In genomic region chr5:96226941-96227552, GRCh38 we compare ENCODE assay signal across 13 cellular contexts.
DNase-seq lines count a peak whose midpoint lies in the region; ATAC-seq, FAIRE-seq and TF ChIP-seq lines count a peak whose summit lies in the region.
"Had no signal": no experiment of that assay in that cellular context is flagged by ENCODE, and none has a peak within 500 bp of the region (broad histone marks: within the 10 kb centered on the region; RNA-seq: fewer than 3 reads in every experiment).

No MANE protein-coding gene starts in this region.

- TF ChIP-seq CTCF in Caco-2 (IDR thresholded peaks at IDR 0.05; ENCODE audit: insufficient read depth in 1 of 2, low read depth in 1 of 2, low read length in 1 of 2, severe bottlenecking in 1 of 2, unreplicated experiment in 1 of 2) = no peak
- no peak for TF ChIP-seq CTCF in fibroblast of villous mesenchyme (IDR thresholded peaks at IDR 0.05; ENCODE audit: insufficient read depth, low read depth, low read length)
- no peak for TF ChIP-seq CTCF in kidney (IDR thresholded peaks at IDR 0.05; ENCODE audit: borderline replicate concordance, extremely low read depth, insufficient read depth)

- no peaks in the 10 kb centered on the region for H3K36me3 Mint-ChIP-seq in Caco-2 (ENCODE audit: insufficient read depth, unreplicated experiment)

- intact Hi-C loops in Caco-2 (cut with micrococcal nuclease; ENCODE audit: unreplicated experiment) = no loop called here
- intact Hi-C loops in kidney (cut with DNase I) = no loop called here

- no peak for ATAC-seq in GM18867 (IDR thresholded peaks at IDR 0.05; ENCODE audit: unreplicated experiment)
- ATAC-seq: activated T-helper 17 cell treated with anti-CD3 and anti-CD28 coated beads, Interleukin-2, amount 50 U/mL, for 72 hours had no signal

- H3K27me3 Mint-ChIP-seq in Caco-2 (ENCODE audit: insufficient read depth, unreplicated experiment) = no peaks in the 10 kb centered on the region

- H3K4me1 ChIP-seq in Caco-2 (peaks cover 9% of the 10 kb centered on the region; the same call in 1 of the 2 replicates), kidney (ENCODE audit: control insufficient read depth in 1 of 2, insufficient read depth in 1 of 2, low read depth in 1 of 2, low read length in 2 of 2) (no peaks in the 10 kb centered on the region)

- peak overlapping the region; percentile 97 for H3K27ac ChIP-seq in SK-N-MC
- no peak overlapping the region for H3K27ac ChIP-seq in kidney (ENCODE audit: low read depth in 2 of 2, low read length in 2 of 2)

- H3K27ac Mint-ChIP-seq in Caco-2 (ENCODE audit: unreplicated experiment) = peak overlapping the region; percentile 30
- H3K27ac Mint-ChIP-seq: T-helper 1 cell treated with Interleukin-12 subunit alpha and Interleukin-12 subunit beta and Interleukin-4 antibody, amounts not matched to agents 30 μg/mL and 1 μg/mL, for 36 hours had no signal

- FAIRE-seq in kidney (lab: Jason Lieb, UNC) = no peak
- FAIRE-seq: GM19239 had no signal

- H3K4me3 Mint-ChIP-seq in Caco-2 (ENCODE audit: unreplicated experiment) = no peak overlapping the region
- H3K4me3 Mint-ChIP-seq: T-helper 1 cell treated with Interleukin-12 subunit alpha and Interleukin-12 subunit beta and Interleukin-4 antibody, amounts not matched to agents 30 μg/mL and 1 μg/mL, for 36 hours had no signal

- CTCF ChIA-PET in Caco-2 (lab: Charles Lee) = no interaction called here

- H3K9ac ChIP-seq in SK-N-MC (ENCODE audit: insufficient read length) (peak overlapping the region; percentile 66), kidney (ENCODE audit: low read length in 2 of 2) (no peak overlapping the region)

- H3K9me3 ChIP-seq in Caco-2 (peaks cover 6% of the 10 kb centered on the region; the same call in 1 of the 2 replicates), SK-N-MC (ENCODE audit: low read depth, low read length) (no peaks in the 10 kb centered on the region), kidney (ENCODE audit: control insufficient read depth in 1 of 2, low read length in 2 of 2) (no peaks in the 10 kb centered on the region)

- H3K36me3 ChIP-seq in Caco-2 (ENCODE audit: control insufficient read depth, insufficient read depth, low read length) (no peaks in the 10 kb centered on the region), SK-N-MC (ENCODE audit: insufficient read depth, low read length) (no peaks in the 10 kb centered on the region), kidney (ENCODE audit: control insufficient read depth in 1 of 2, insufficient read depth in 2 of 2, low read length in 2 of 2) (no peaks in the 10 kb centered on the region)

- H3K27me3 ChIP-seq in Caco-2 (replicated peaks; ENCODE audit: control insufficient read depth, insufficient read depth, low read length) = no peaks in the 10 kb centered on the region

- H3K4me3 ChIP-seq in Caco-2 (ENCODE audit: low read depth, low read length) (no peak overlapping the region), SK-N-MC (peak overlapping the region; percentile 64), fibroblast of villous mesenchyme (ENCODE audit: low read depth, low read length) (no peak overlapping the region), kidney (ENCODE audit: low read length in 2 of 2) (no peak overlapping the region)

- POLR2A ChIA-PET in Caco-2 (lab: Charles Lee) = no interaction called here

- no TSS peak for BruUV-seq in Caco-2 (replicated peaks; lab: Mats Ljungman, UMichigan)

- H3K4me1 Mint-ChIP-seq in Caco-2 (ENCODE audit: low read depth, unreplicated experiment) = peaks cover 13% of the 10 kb centered on the region

- H3K9me3 Mint-ChIP-seq in Caco-2 (ENCODE audit: unreplicated experiment) = peaks cover 20% of the 10 kb centered on the region

- DNase-seq in Caco-2 (no peak), SK-N-MC (ENCODE audit: low read depth, low spot score) (peak; percentile 61), fibroblast of villous mesenchyme (ENCODE audit: low read depth) (peak; percentile 87), pons (ENCODE audit: low spot score) (peak; percentile 52), activated T-cell treated with anti-CD3 and anti-CD28 coated beads for 4 hours (no peak), NCI-H128 (lab: John Stamatoyannopoulos, UW; ENCODE audit: unreplicated experiment) (no peak), kidney (no peak)
- DNase-seq: DND-41, NCI-H1105 treated with DMSO at 0.1 percent for 48 hours had no signal

Comparison
In these comparisons a context has a peak if more than half of its experiments do, and no peak if none do; other contexts are left out.
1. DNase-seq: peak in SK-N-MC (single experiment), fibroblast of villous mesenchyme (single experiment) and pons (single experiment); none in Caco-2 (0 of 2), activated T-cell treated with anti-CD3 and anti-CD28 coated beads for 4 hours (single experiment), NCI-H128 (single experiment) and kidney (single experiment).